ENCODE assay signal across 1 cellular context in the genomic region with DNA sequence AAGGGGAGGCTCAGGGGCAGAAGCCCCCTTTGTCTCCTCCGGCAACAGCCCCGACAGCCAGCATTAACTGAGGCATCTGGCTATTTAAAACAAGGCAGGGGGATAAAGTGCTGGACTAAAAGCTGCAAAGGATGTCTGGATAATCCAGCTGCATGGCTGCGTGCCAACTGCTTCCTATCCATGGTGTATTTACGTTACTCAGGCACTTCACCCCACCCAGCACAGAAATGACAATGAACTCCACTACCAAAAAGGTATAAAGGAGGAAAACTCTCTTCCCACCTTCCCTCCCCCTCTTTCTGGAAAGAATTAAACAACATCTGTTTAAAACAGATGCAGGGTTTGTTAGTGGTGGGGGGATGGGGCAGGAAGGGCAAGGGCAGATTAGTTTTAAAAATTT.
TF ChIP-seq lines count a peak whose summit lies in the region.

No MANE protein-coding gene starts in this region.

TF ChIP-seq in IMR-90, 13 proteins besides CTCF, POLR2A, EP300 and RAD21:
- TF ChIP-seq MXI1 (IDR thresholded peaks at IDR 0.05; ENCODE audit: borderline replicate concordance, low read depth, low read length) (no peak), MAFK (IDR thresholded peaks at IDR 0.05; ENCODE audit: low read depth, low read length) (no peak), USF2 (IDR thresholded peaks at IDR 0.05; ENCODE audit: low read depth, low read length) (no peak), RCOR1 (IDR thresholded peaks at IDR 0.05; ENCODE audit: insufficient replicate concordance, low read length) (no peak), BHLHE40 (IDR thresholded peaks at IDR 0.05; ENCODE audit: low read depth, low read length) (no peak), CEBPB (IDR thresholded peaks at IDR 0.05; ENCODE audit: low read depth, low read length) (no peak), FOS (IDR thresholded peaks at IDR 0.05; ENCODE audit: low read depth, low read length) (no peak)
